In the genomic region with DNA sequence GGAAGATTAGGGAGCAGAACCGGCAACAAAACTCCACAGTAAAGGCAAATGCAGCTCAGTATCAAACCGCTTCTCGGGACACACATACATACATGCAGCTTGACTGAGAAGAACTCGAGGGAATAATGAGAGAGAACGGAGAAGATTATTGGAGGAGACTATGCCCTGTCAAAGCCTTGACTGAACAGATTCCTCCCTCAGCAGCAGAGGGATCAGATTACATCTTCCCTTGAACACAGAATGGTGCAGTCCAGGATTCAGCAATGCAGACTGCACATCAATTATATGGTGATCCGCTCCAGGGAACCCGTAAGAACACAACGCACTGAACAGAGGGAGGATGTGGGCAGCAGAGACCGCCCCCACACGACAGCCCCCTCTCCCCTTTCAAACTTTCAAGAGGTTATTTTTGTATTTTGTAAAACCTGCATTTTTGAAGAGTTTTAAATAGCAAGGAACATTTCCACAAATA, we compare ENCODE assay signal across 8 cellular contexts.
DNase-seq lines count a peak whose midpoint lies in the region; ATAC-seq lines count a peak whose summit lies in the region.

No MANE protein-coding gene starts in this region.

- H3K27ac Mint-ChIP-seq in activated T-cell treated with anti-CD3 and anti-CD28 coated beads, Interleukin-2, amount 50 U/mL, for 72 hours, result peak overlapping the region; percentile 5
- no peak overlapping the region for H3K27ac Mint-ChIP-seq in activated naive CD8-positive, alpha-beta T cell treated with anti-CD3 and anti-CD28 coated beads, Interleukin-2, amount 10 ng/mL, durations not matched to agents 7 days and 5 days

- H3K36me3 Mint-ChIP-seq in activated T-cell treated with anti-CD3 and anti-CD28 coated beads, Interleukin-2, amount 50 U/mL, for 72 hours (ENCODE audit: insufficient read depth in 2 of 2), result no peaks in the 10 kb centered on the region
- H3K36me3 Mint-ChIP-seq in activated naive CD8-positive, alpha-beta T cell treated with anti-CD3 and anti-CD28 coated beads, Interleukin-2, amount 10 ng/mL, durations not matched to agents 7 days and 5 days, result no peaks in the 10 kb centered on the region

- peak overlapping the region in 1 of 2 donors; percentile 26 for H3K4me3 Mint-ChIP-seq in activated T-cell treated with anti-CD3 and anti-CD28 coated beads, Interleukin-2, amount 50 U/mL, for 72 hours
- peak overlapping the region; percentile 49 for H3K4me3 Mint-ChIP-seq in activated naive CD8-positive, alpha-beta T cell treated with anti-CD3 and anti-CD28 coated beads, Interleukin-2, amount 10 ng/mL, durations not matched to agents 7 days and 5 days

- DNase-seq in activated T-cell treated with anti-CD3 and anti-CD28 coated beads, Interleukin-2, amount 50 U/mL, for 72 hours, result no peak
- no peak for DNase-seq in activated T-cell treated with anti-CD3 and anti-CD28 coated beads, Interleukin-2, amount 50 U/mL, for 1 hour
- peak; percentile 42 for DNase-seq in NCI-H2107 (lab: John Stamatoyannopoulos, UW)
- DNase-seq in activated naive CD8-positive, alpha-beta T cell treated with anti-CD3 and anti-CD28 coated beads, Interleukin-2, amount 10 ng/mL, durations not matched to agents 7 days and 5 days, result no peak
- DNase-seq in Right ventricle myocardium superior, result peak; percentile 42
- DNase-seq in pons (ENCODE audit: low spot score), result peak; percentile 83
- no peak for DNase-seq in SKM-1 treated with dmso at 0.1 percent for 144 hours (lab: John Stamatoyannopoulos, UW; ENCODE audit: unreplicated experiment)

- intact Hi-C loops in Right ventricle myocardium superior (cut with DNase I), result no loop called here

- peak; percentile 52 to 54 for ATAC-seq in activated T-cell treated with anti-CD3 and anti-CD28 coated beads, Interleukin-2, amount 50 U/mL, for 72 hours (replicated peaks in 1 of 2)
- peak; percentile 70 for ATAC-seq in HG02938 (IDR thresholded peaks at IDR 0.05; ENCODE audit: unreplicated experiment)
- peak; percentile 87 for ATAC-seq in activated naive CD8-positive, alpha-beta T cell treated with anti-CD3 and anti-CD28 coated beads, Interleukin-2, amount 10 ng/mL, durations not matched to agents 7 days and 5 days (ENCODE audit: low read depth)
- ATAC-seq in Right ventricle myocardium superior (ENCODE audit: poor library complexity), result peak; percentile 98

- no peaks in the 10 kb centered on the region for H3K9me3 Mint-ChIP-seq in activated T-cell treated with anti-CD3 and anti-CD28 coated beads, Interleukin-2, amount 50 U/mL, for 72 hours
- H3K9me3 Mint-ChIP-seq in activated naive CD8-positive, alpha-beta T cell treated with anti-CD3 and anti-CD28 coated beads, Interleukin-2, amount 10 ng/mL, durations not matched to agents 7 days and 5 days, result no peaks in the 10 kb centered on the region

- POLR2A ChIA-PET in activated naive CD8-positive, alpha-beta T cell treated with anti-CD3 and anti-CD28 coated beads, Interleukin-2, amount 10 ng/mL, durations not matched to agents 7 days and 5 days (lab: Charles Lee), result interaction anchor here (0.6 kb wide), 1 partner anchor 250 kb away, joined by 3 read pairs; no protein-coding TSS in a partner anchor

- H3K27me3 Mint-ChIP-seq in activated T-cell treated with anti-CD3 and anti-CD28 coated beads, Interleukin-2, amount 50 U/mL, for 72 hours (ENCODE audit: low read depth), result no peaks in the 10 kb centered on the region
- H3K27me3 Mint-ChIP-seq in activated naive CD8-positive, alpha-beta T cell treated with anti-CD3 and anti-CD28 coated beads, Interleukin-2, amount 10 ng/mL, durations not matched to agents 7 days and 5 days, result no peaks in the 10 kb centered on the region

- H3K4me1 Mint-ChIP-seq in activated T-cell treated with anti-CD3 and anti-CD28 coated beads, Interleukin-2, amount 50 U/mL, for 72 hours (ENCODE audit: low read depth), result peaks cover 19% of the 10 kb centered on the region
- H3K4me1 Mint-ChIP-seq in activated naive CD8-positive, alpha-beta T cell treated with anti-CD3 and anti-CD28 coated beads, Interleukin-2, amount 10 ng/mL, durations not matched to agents 7 days and 5 days, result peaks cover 14% of the 10 kb centered on the region

Comparison
In these comparisons a context has a peak if more than half of its experiments do, and no peak if none do; other contexts are left out.
1. DNase-seq: peak in NCI-H2107 (single experiment), Right ventricle myocardium superior (single experiment) and pons (single experiment); none in activated T-cell treated with anti-CD3 and anti-CD28 coated beads, Interleukin-2, amount 50 U/mL, for 72 hours (0 of 2), activated T-cell treated with anti-CD3 and anti-CD28 coated beads, Interleukin-2, amount 50 U/mL, for 1 hour (single experiment), activated naive CD8-positive, alpha-beta T cell treated with anti-CD3 and anti-CD28 coated beads, Interleukin-2, amount 10 ng/mL, durations not matched to agents 7 days and 5 days (single experiment) and SKM-1 treated with dmso at 0.1 percent for 144 hours (single experiment).
2. Peak in every context shown above with its lines, with median percentiles within 50 percentile points of each other: ATAC-seq.